Comparison of ENCODE assay signal across 8 cellular contexts in the genomic region with DNA sequence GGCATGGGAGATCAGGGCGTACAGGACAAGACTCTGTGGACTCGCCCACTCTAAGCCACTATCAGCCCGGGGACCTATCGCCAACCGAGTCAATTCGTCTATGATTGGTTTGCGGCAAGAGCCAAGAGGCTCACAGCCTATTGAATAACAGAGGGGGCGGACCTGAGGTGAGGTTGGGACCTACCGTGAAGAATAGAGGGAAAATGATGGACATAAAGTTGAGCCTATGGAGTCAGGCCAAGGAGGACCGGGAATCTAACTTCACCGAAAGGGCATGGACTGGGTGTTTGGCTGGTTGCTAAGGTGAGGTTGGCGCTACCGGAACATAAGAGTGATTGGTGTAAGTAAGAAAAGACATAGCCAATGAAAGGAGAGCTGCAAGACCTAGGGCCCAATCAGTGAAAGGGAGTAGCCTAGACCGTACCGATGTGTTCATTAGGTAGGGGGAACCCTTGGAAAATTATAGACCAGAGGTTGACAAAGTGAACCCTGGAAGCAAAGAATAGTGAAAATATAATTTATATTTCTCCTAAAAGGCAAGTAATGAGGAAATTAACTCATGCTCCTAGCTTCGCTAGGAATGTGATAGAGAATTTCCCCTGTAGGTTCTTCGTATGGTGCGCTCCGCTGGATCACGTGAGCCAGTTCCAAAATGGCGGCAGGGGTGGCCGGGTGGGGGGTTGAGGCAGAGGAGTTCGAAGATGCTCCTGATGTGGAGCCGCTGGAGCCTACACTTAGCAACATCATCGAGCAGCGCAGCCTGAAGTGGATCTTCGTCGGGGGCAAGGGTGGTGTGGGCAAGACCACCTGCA. TPM values are rescaled to one million over a fixed set of nuclear protein-coding genes. Genes with fewer than 3 reads are reported as not detected.
A peak's percentile ranks its signal among the peaks of the same experiment; 100 is the strongest.
DNase-seq lines count a peak whose midpoint lies in the region; ATAC-seq, FAIRE-seq and TF ChIP-seq lines count a peak whose summit lies in the region.

A gene (plus strand): TSS at position 644 of the 812 bp plus-strand sequence. CDS start 9 bp downstream, at position 653.

- no peaks in the 10 kb centered on the region for H3K9me3 Mint-ChIP-seq in progenitor cell of endocrine pancreas (ENCODE audit: low read depth)

- ATAC-seq in HG02840 (IDR thresholded peaks at IDR 0.05; ENCODE audit: low FRiP score, unreplicated experiment), result peak; percentile 68

- peak; percentile 96 for FAIRE-seq in GM12892 (lab: Jason Lieb, UNC)

- peaks cover 51% of the 10 kb centered on the region for H3K4me1 ChIP-seq in left ventricle myocardium inferior

- H3K36me3 Mint-ChIP-seq in progenitor cell of endocrine pancreas (ENCODE audit: insufficient read depth), result peaks cover 12% of the 10 kb centered on the region

- no peaks in the 10 kb centered on the region for H3K27me3 ChIP-seq in left ventricle myocardium inferior (ENCODE audit: low read depth)

- no peaks in the 10 kb centered on the region for H3K27me3 Mint-ChIP-seq in progenitor cell of endocrine pancreas

- DNase-seq in GM12892 (ENCODE audit: insufficient read length), result peak; percentile 93
- peak; percentile 99 for DNase-seq in NCI-H1436 treated with DMSO at 0.1 percent for 48 hours (lab: John Stamatoyannopoulos, UW)
- DNase-seq in amygdala (lab: John Stamatoyannopoulos, UW), result peak in 55 of 56 donors; percentile 31 to 98 (median 86)
- peak; percentile 85 for DNase-seq in left ventricle myocardium inferior
- peak; percentile 75 for DNase-seq in progenitor cell of endocrine pancreas (ENCODE audit: low spot score, unreplicated experiment)
- DNase-seq in ureter (ENCODE audit: low spot score), result peak; percentile 95

- TF ChIP-seq CTCF in left ventricle myocardium inferior (IDR thresholded peaks at IDR 0.05; ENCODE audit: borderline replicate concordance), result no peak
- no peak for TF ChIP-seq CTCF in progenitor cell of endocrine pancreas (IDR thresholded peaks at IDR 0.05; ENCODE audit: unreplicated experiment)

- peak within 1 kb of the TSS; percentile 86 for H3K4me3 ChIP-seq in left ventricle myocardium inferior

- H3K4me3 Mint-ChIP-seq in progenitor cell of endocrine pancreas (ENCODE audit: low read depth), result peak within 1 kb of the TSS; percentile 100

- H3K4me1 Mint-ChIP-seq in progenitor cell of endocrine pancreas (ENCODE audit: low read depth), result peaks cover 25% of the 10 kb centered on the region

- intact Hi-C loops in T-helper 1 cell treated with Interleukin-12 subunit alpha and Interleukin-12 subunit beta and Interleukin-4 antibody, amounts not matched to agents 30 ng/mL and 1 ng/mL, for 36 hours (cut with micrococcal nuclease), result loop anchor here (1.0 to 5.0 kb wide), 10 partner anchors 20 to 295 kb away; a partner anchor contains a TSS
- intact Hi-C loops in left ventricle myocardium inferior (cut with micrococcal nuclease), result no loop called here

- H3K9me3 ChIP-seq in left ventricle myocardium inferior (replicated peaks), result no peaks in the 10 kb centered on the region

- H3K27ac ChIP-seq in left ventricle myocardium inferior (replicated peaks), result peak within 1 kb of the TSS; percentile 94

- peak within 1 kb of the TSS; percentile 99 for H3K27ac Mint-ChIP-seq in progenitor cell of endocrine pancreas

- TF ChIP-seq POLR2A in GM12892 (IDR thresholded peaks at IDR 0.05; ENCODE audit: low read depth, low read length), result peak; percentile 93

- peaks cover 43% of the 10 kb centered on the region for H3K36me3 ChIP-seq in left ventricle myocardium inferior

RNA-seq across cellular contexts. Expression of the gene that starts here (rescaled TPM):
- polyA plus RNA-seq in GM12892 (2012; ENCODE audit: missing spikeins), result 78.1 TPM
- total RNA-seq in T-helper 1 cell treated with Interleukin-12 subunit alpha and Interleukin-12 subunit beta and Interleukin-4 antibody, amounts not matched to agents 30 ng/mL and 1 ng/mL, for 36 hours, result 66.7 and 69.3 TPM in 2 replicates
- total RNA-seq in left ventricle myocardium inferior, result 65.1 TPM
- 59.8 and 66.0 TPM in 2 replicates for total RNA-seq in progenitor cell of endocrine pancreas
- 55.6 TPM for total RNA-seq in ureter

Comparison
In these comparisons a context has a peak if more than half of its experiments do, and no peak if none do; other contexts are left out.
1. Peak in every context shown above with its lines: DNase-seq, ATAC-seq, H3K4me3 ChIP-seq and H3K27ac ChIP-seq.